Comparison of ENCODE assay signal across 8 cellular contexts in the genomic region with DNA sequence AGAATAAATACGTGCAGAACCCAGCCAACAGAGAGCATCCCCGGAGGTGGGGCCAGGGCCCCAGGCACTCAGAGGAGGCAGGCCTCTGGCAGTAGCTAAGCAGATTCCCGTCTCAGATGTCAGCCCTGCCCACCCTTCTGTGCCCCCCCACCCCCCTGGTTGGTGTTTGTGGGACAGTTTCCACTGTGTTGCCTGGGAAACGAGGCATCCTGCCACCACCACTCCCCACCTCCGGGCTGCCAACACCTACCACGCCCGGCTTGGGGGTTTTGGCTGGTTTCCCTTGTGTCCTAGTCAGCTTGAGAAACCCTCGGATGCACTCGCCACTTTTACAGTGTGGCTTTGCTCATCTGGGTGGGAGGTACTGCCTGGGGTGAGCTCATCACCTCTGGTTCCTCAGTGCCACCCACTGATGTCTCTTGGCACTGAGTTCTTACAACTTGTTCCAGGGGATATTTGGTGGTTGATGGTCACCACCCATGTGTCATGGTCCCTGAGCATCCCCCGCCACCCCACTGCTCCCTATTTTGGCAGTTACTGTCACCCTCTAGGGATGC.
DNase-seq lines count a peak whose midpoint lies in the region; ATAC-seq and TF ChIP-seq lines count a peak whose summit lies in the region.

No MANE protein-coding gene starts in this region.

- no peaks in the 10 kb centered on the region for H3K36me3 ChIP-seq in gastroesophageal sphincter

- peak; percentile 49 for DNase-seq in ELF-1 (ENCODE audit: low read depth, low spot score)
- peak; percentile 92 for DNase-seq in NCI-H69 (lab: John Stamatoyannopoulos, UW)
- DNase-seq in activated T-helper 1 cell treated with Interleukin-2 at 50 U/mL for 16 hours (ENCODE audit: low read depth) = peak; percentile 78
- peak; percentile 66 for DNase-seq in stimulated activated CD4-positive, alpha-beta T cell treated with anti-CD3 and anti-CD28 coated beads, Interleukin-2, amount 100 ng/mL, for 4 hours (ENCODE audit: low read depth)
- no peak for DNase-seq in medulla oblongata (ENCODE audit: extremely low spot score)
- DNase-seq in D341Med (ENCODE audit: low spot score) = no peak

- TF ChIP-seq EP300 in gastroesophageal sphincter (IDR thresholded peaks at IDR 0.05) = no peak

- H3K27me3 ChIP-seq in gastroesophageal sphincter = no peaks in the 10 kb centered on the region

- no peak overlapping the region for H3K27ac ChIP-seq in gastroesophageal sphincter

- ATAC-seq in gastroesophageal sphincter (peak; percentile 66), HG03280 (IDR thresholded peaks at IDR 0.05; ENCODE audit: unreplicated experiment) (no peak)

- no peak for TF ChIP-seq POLR2A in gastroesophageal sphincter (IDR thresholded peaks at IDR 0.05)

- H3K4me3 ChIP-seq in gastroesophageal sphincter = no peak overlapping the region

- TF ChIP-seq CTCF in gastroesophageal sphincter (IDR thresholded peaks at IDR 0.05) = no peak

- 16% methylated on average over 7 of the region's 10 CpGs; no CpG with 5 or more reads in 1 of the 2 donors for WGBS in gastroesophageal sphincter (ENCODE audit: low coverage in 1 of 2), 2 donors

- no peaks in the 10 kb centered on the region for H3K9me3 ChIP-seq in gastroesophageal sphincter

- H3K4me1 ChIP-seq in gastroesophageal sphincter = peaks cover 0 to 15% (median 10%) of the 10 kb centered on the region in 3 donors

Comparison
In these comparisons a context has a peak if more than half of its experiments do, and no peak if none do; other contexts are left out.
1. DNase-seq: peak in ELF-1 (single experiment), NCI-H69 (single experiment), activated T-helper 1 cell treated with Interleukin-2 at 50 U/mL for 16 hours (single experiment) and stimulated activated CD4-positive, alpha-beta T cell treated with anti-CD3 and anti-CD28 coated beads, Interleukin-2, amount 100 ng/mL, for 4 hours (single experiment); none in medulla oblongata (single experiment) and D341Med (single experiment).